In genomic region chr4:82899339-82899738, GRCh38 we compare ENCODE assay signal across 9 cellular contexts. TPM values are rescaled to one million over a fixed set of nuclear protein-coding genes. Genes with fewer than 3 reads are reported as not detected.
DNase-seq lines count a peak whose midpoint lies in the region; ATAC-seq and TF ChIP-seq lines count a peak whose summit lies in the region.
"Had no signal": no experiment of that assay in that cellular context is flagged by ENCODE, and none has a peak within 500 bp of the region (broad histone marks: within the 10 kb centered on the region; RNA-seq: fewer than 3 reads in every experiment).

No MANE protein-coding gene starts in this region.

- peak overlapping the region; percentile 99 to 100 for H3K27ac ChIP-seq in left lung
- peak overlapping the region; percentile 97 to 100 (median 99) for H3K27ac ChIP-seq in tibial nerve

- in situ Hi-C loops in astrocyte of the cerebellum (cut with HindIII; ENCODE audit: low sequenced_read_pairs), result no loop called here

- TF ChIP-seq CTCF in astrocyte of the cerebellum (IDR thresholded peaks at IDR 0.05; ENCODE audit: low read depth, low read length, missing control alignments) (no peak), left lung (IDR thresholded peaks at IDR 0.05) (no peak), tibial nerve (IDR thresholded peaks at IDR 0.05) (no peak)

- DNase-seq in NCI-H82 (lab: John Stamatoyannopoulos, UW) (peak; percentile 11), NCI-H82 treated with DMSO at 0.1 percent for 48 hours (lab: John Stamatoyannopoulos, UW; ENCODE audit: unreplicated experiment) (no peak), astrocyte of the cerebellum (ENCODE audit: low read depth) (no peak), left lung (no peak), tibial nerve (ENCODE audit: low spot score in 2 of 2) (no peak), dedifferentiated amniotic fluid mesenchymal stem cell (ENCODE audit: extremely low spot score) (no peak), activated gamma-delta T cell (lab: John Stamatoyannopoulos, UW) (no peak)
- DNase-seq: activated naive CD4-positive, alpha-beta T cell treated with anti-CD3 and anti-CD28 coated beads, Interleukin-2, amount 10 ng/mL, durations not matched to agents 7 days and 5 days had no signal

- H3K4me3 ChIP-seq in astrocyte of the cerebellum (ENCODE audit: low read depth, low read length), result peak overlapping the region; percentile 72
- H3K4me3 ChIP-seq in left lung, result peak overlapping the region; percentile 58 to 65
- peak overlapping the region; percentile 69 to 85 (median 78) for H3K4me3 ChIP-seq in tibial nerve

- H3K36me3 ChIP-seq in left lung (peaks cover 0 to 25% of the 10 kb centered on the region in 2 donors), tibial nerve (peaks cover 0 to 19% (median 0%) of the 10 kb centered on the region in 3 donors)

- no peak for TF ChIP-seq EP300 in tibial nerve (IDR thresholded peaks at IDR 0.05)

- no peaks in the 10 kb centered on the region for H3K27me3 ChIP-seq in left lung
- H3K27me3 ChIP-seq in tibial nerve, result no peaks in the 10 kb centered on the region

- ATAC-seq in left lung, result no peak
- no peak for ATAC-seq in HG03139 (IDR thresholded peaks at IDR 0.05; ENCODE audit: unreplicated experiment)

- 0 to 3% methylated on average over 2 of the region's 2 CpGs for WGBS in tibial nerve, 2 donors

- H3K4me1 ChIP-seq in left lung (peaks cover 3 to 44% of the 10 kb centered on the region in 2 donors), tibial nerve (peaks cover 4 to 48% (median 17%) of the 10 kb centered on the region in 4 donors)

- TF ChIP-seq POLR2A in tibial nerve (IDR thresholded peaks at IDR 0.05), result no peak

- intact Hi-C loops in left lung (cut with DNase I), result no loop called here

- no peaks in the 10 kb centered on the region for H3K9me3 ChIP-seq in left lung
- no peaks in the 10 kb centered on the region for H3K9me3 ChIP-seq in tibial nerve

RNA-seq across cellular contexts. Expression of gene THAP9, which starts 1.2 kb away (rescaled TPM):
- total RNA-seq in left lung (1 to 10 TPM; 2.1 to 3.5 TPM), tibial nerve (1 to 10 TPM; 2.2 to 8.4 (median 5.5) TPM)

RNA-seq across cellular contexts. Expression of gene SEC31A, which starts 8.4 kb away (rescaled TPM):
- total RNA-seq in left lung (100 to 1,000 TPM; 224 to 278 TPM), tibial nerve (100 to 1,000 TPM; 171 to 190 (median 176) TPM)
